ENCODE assay signal across 12 cellular contexts in the genomic region with DNA sequence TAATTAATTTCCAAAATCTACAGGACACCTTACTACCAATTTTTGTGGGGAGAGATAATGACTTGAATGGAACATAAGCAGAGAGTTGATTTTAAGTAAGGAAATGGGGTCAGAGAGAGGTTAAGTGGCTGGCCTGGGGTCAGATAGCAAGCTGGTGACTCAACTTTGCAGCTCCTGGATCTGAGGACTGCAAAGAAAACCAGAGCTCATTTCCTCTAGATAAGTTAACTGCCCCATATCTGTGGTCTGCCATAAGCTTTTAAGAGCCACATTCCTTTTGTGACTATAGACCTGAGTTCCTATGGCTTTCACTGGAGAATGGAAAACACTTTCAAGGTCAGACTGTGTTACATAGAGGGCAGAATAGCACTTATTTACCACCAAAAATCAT.
DNase-seq lines count a peak whose midpoint lies in the region; ATAC-seq, FAIRE-seq and TF ChIP-seq lines count a peak whose summit lies in the region.
"Had no signal": no experiment of that assay in that cellular context is flagged by ENCODE, and none has a peak within 500 bp of the region (broad histone marks: within the 10 kb centered on the region; RNA-seq: fewer than 3 reads in every experiment).

No MANE protein-coding gene starts in this region.

- H3K27me3 ChIP-seq in fibroblast of lung (ENCODE audit: control insufficient read depth, insufficient read depth, low read length): no peaks in the 10 kb centered on the region
- H3K27me3 ChIP-seq: heart right ventricle had no signal

- no peaks in the 10 kb centered on the region for H3K9me2 ChIP-seq in OCI-LY7 (ENCODE audit: insufficient read depth, low read length)

- H3K36me3 ChIP-seq in fibroblast of lung (ENCODE audit: control insufficient read depth, insufficient read depth, low read length) (no peaks in the 10 kb centered on the region), OCI-LY7 (ENCODE audit: insufficient read depth, low read length) (no peaks in the 10 kb centered on the region)
- H3K36me3 ChIP-seq: heart right ventricle had no signal

- no peaks in the 10 kb centered on the region for H3K4me1 ChIP-seq in fibroblast of lung (ENCODE audit: control insufficient read depth, extremely low read depth, insufficient read depth, low read length)
- no peaks in the 10 kb centered on the region for H3K4me1 ChIP-seq in OCI-LY7 (ENCODE audit: insufficient read depth, low read length, poor library complexity, severe bottlenecking)

- H3K27ac ChIP-seq in fibroblast of lung (ENCODE audit: insufficient read depth, low read length): no peak overlapping the region
- H3K27ac ChIP-seq in OCI-LY7 (ENCODE audit: low read depth, low read length, poor library complexity, severe bottlenecking): no peak overlapping the region

- no TSS peak for BruUV-seq in OCI-LY7 (replicated peaks; lab: Mats Ljungman, UMichigan)

- H3K79me2 ChIP-seq in fibroblast of lung (ENCODE audit: control insufficient read depth, insufficient read depth, low read length) (no peaks in the 10 kb centered on the region), OCI-LY7 (ENCODE audit: insufficient read depth, low read depth, low read length) (no peaks in the 10 kb centered on the region)

- intact Hi-C loops in OCI-LY7 (cut with micrococcal nuclease; ENCODE audit: unreplicated experiment): no loop called here

- H3K9ac ChIP-seq in fibroblast of lung (ENCODE audit: insufficient read depth, low read length): no peak overlapping the region

- POLR2A ChIA-PET in OCI-LY7 (lab: Charles Lee): no interaction called here

- H2AFZ ChIP-seq in fibroblast of lung (ENCODE audit: low read length): no peak overlapping the region
- no peak overlapping the region for H2AFZ ChIP-seq in OCI-LY7 (ENCODE audit: low read length)

- H3K9me3 ChIP-seq in fibroblast of lung (ENCODE audit: control insufficient read depth, insufficient read depth, low read depth, low read length) (no peaks in the 10 kb centered on the region), OCI-LY7 (ENCODE audit: low read length) (no peaks in the 10 kb centered on the region)
- H3K9me3 ChIP-seq: heart right ventricle had no signal

- FAIRE-seq in H54 (lab: Jason Lieb, UNC) (peak; percentile 99), RCC 7860 (lab: Jason Lieb, UNC) (peak; percentile 99)

- TF ChIP-seq POLR2A in H54 (IDR thresholded peaks at IDR 0.05; ENCODE audit: low read depth, low read length): no peak

- peak; percentile 56 for DNase-seq in H54 (ENCODE audit: insufficient read length, low spot score)
- peak; percentile 97 for DNase-seq in RCC 7860 (ENCODE audit: low spot score)
- DNase-seq in fibroblast of lung (ENCODE audit: low read depth in 2 of 2): peak; percentile 73 to 99
- peak; percentile 94 for DNase-seq in renal cortical epithelial cell (ENCODE audit: low read depth)
- no peak for DNase-seq in OCI-LY7 (ENCODE audit: low spot score)
- DNase-seq: aorta, GF-D8, heart right ventricle, NCI-H1436 treated with DMSO at 0.1 percent for 48 hours had no signal

- TF ChIP-seq CTCF in fibroblast of lung (conservative IDR thresholded peaks at IDR 0.05 in 1 of 2, IDR thresholded peaks at IDR 0.05 in 1 of 2; ENCODE audit: low read depth in 1 of 2, low read length in 2 of 2) (no peak), OCI-LY7 (conservative IDR thresholded peaks at IDR 0.05; ENCODE audit: low read length) (no peak)

- ATAC-seq in HG03457 (IDR thresholded peaks at IDR 0.05; ENCODE audit: unreplicated experiment): no peak
- no peak for ATAC-seq in GM21786 (IDR thresholded peaks at IDR 0.05; ENCODE audit: unreplicated experiment)
- no peak for ATAC-seq in GM19463 (IDR thresholded peaks at IDR 0.05; ENCODE audit: unreplicated experiment)

- H4K20me1 ChIP-seq in fibroblast of lung (ENCODE audit: control insufficient read depth, extremely low read depth, insufficient read depth, low read length) (no peaks in the 10 kb centered on the region), OCI-LY7 (ENCODE audit: insufficient read depth, low read length) (no peaks in the 10 kb centered on the region)

- H3K4me2 ChIP-seq in fibroblast of lung (ENCODE audit: extremely low read depth, insufficient read depth, low read length): no peak overlapping the region
- H3K4me2 ChIP-seq in OCI-LY7 (ENCODE audit: low read length): no peak overlapping the region

- CTCF ChIA-PET in OCI-LY7 (lab: Charles Lee; ENCODE audit: unreplicated experiment): interaction anchor here (0.8 kb wide), 1 partner anchor 12 kb away, joined by 3 read pairs; no protein-coding TSS in a partner anchor

- H3K4me3 ChIP-seq in fibroblast of lung (replicated peaks in 1 of 4; ENCODE audit: control extremely low read depth in 1 of 4, insufficient read depth in 1 of 4, low read depth in 3 of 4, low read length in 4 of 4): no peak overlapping the region
- no peak overlapping the region for H3K4me3 ChIP-seq in OCI-LY7 (ENCODE audit: low read depth, low read length, poor library complexity, severe bottlenecking)
- H3K4me3 ChIP-seq: heart right ventricle had no signal
